12 cellular contexts compared by ENCODE assay signal in the genomic region with DNA sequence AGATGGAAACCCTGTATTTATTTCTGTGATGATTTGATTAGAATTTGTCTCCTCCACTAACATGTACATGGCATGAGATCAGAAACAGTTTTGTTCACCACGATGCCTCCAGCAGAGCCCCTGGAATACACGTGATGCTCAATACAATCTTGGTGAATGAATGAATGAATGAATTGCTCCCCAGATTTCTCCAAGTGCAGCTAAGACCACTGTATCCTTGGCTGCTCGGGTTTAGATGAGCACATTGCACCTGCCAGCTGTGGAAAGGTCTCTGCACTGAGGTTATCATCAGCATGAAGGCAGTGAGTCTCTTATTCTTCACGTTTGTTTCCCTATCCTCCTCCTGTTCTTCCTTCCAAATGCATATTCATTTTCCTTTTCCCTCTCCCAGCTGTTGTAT. TPM values are rescaled to one million over a fixed set of nuclear protein-coding genes. Genes with fewer than 3 reads are reported as not detected.
DNase-seq lines count a peak whose midpoint lies in the region; ATAC-seq, FAIRE-seq and TF ChIP-seq lines count a peak whose summit lies in the region.
"Had no signal": no experiment of that assay in that cellular context is flagged by ENCODE, and none has a peak within 500 bp of the region (broad histone marks: within the 10 kb centered on the region; RNA-seq: fewer than 3 reads in every experiment).

No MANE protein-coding gene starts in this region.

- H3K27ac ChIP-seq in endodermal cell (ENCODE audit: low read depth, low read length): no peak overlapping the region
- no peak overlapping the region for H3K27ac ChIP-seq in kidney (ENCODE audit: low read depth in 2 of 2, low read length in 2 of 2)
- H3K27ac ChIP-seq: vagina had no signal

- POLR2A ChIA-PET in T-cell (lab: Charles Lee): no interaction called here

- peak overlapping the region; percentile 98 for H3K27ac Mint-ChIP-seq in T-cell
- no peak overlapping the region for H3K27ac Mint-ChIP-seq in endodermal cell
- peak overlapping the region; percentile 93 to 99 for H3K27ac Mint-ChIP-seq in stimulated activated naive CD8-positive, alpha-beta T cell treated with anti-CD3 and anti-CD28 coated beads, Interleukin-15, amount 100 ng/mL, for 72 hours

- WGBS in endodermal cell (ENCODE audit: insufficient coverage in 1 of 2, insufficient read length in 1 of 2), 2 experiments: 67 to 73% methylated on average over 3 to 4 of the region's 4 CpGs

- peak overlapping the region; percentile 82 to 86 (median 83) for H3K4me3 Mint-ChIP-seq in T-cell
- H3K4me3 Mint-ChIP-seq in endodermal cell: no peak overlapping the region
- H3K4me3 Mint-ChIP-seq in stimulated activated naive CD8-positive, alpha-beta T cell treated with anti-CD3 and anti-CD28 coated beads, Interleukin-15, amount 100 ng/mL, for 72 hours: peak overlapping the region; percentile 77 to 88

- H3K9ac ChIP-seq in endodermal cell (ENCODE audit: extremely low read depth, low read length, poor library complexity, severe bottlenecking): no peak overlapping the region
- H3K9ac ChIP-seq in kidney (ENCODE audit: low read length in 2 of 2): no peak overlapping the region

- no peaks in the 10 kb centered on the region for H3K9me3 ChIP-seq in endodermal cell (ENCODE audit: control insufficient read depth, low read length)
- no peaks in the 10 kb centered on the region for H3K9me3 ChIP-seq in kidney (ENCODE audit: control insufficient read depth in 1 of 2, low read length in 2 of 2)
- H3K9me3 ChIP-seq: vagina had no signal

- H3K27me3 Mint-ChIP-seq in T-cell (no peaks in the 10 kb centered on the region), endodermal cell (ENCODE audit: insufficient read depth) (peaks cover 43% of the 10 kb centered on the region)
- no peaks in the 10 kb centered on the region for H3K27me3 Mint-ChIP-seq in stimulated activated naive CD8-positive, alpha-beta T cell treated with anti-CD3 and anti-CD28 coated beads, Interleukin-15, amount 100 ng/mL, for 72 hours

- CTCF ChIA-PET in T-cell (lab: Charles Lee): no interaction called here

- H3K9me3 Mint-ChIP-seq in T-cell (no peaks in the 10 kb centered on the region), endodermal cell (no peaks in the 10 kb centered on the region)
- peaks cover 0 to 3% of the 10 kb centered on the region in 2 donors for H3K9me3 Mint-ChIP-seq in stimulated activated naive CD8-positive, alpha-beta T cell treated with anti-CD3 and anti-CD28 coated beads, Interleukin-15, amount 100 ng/mL, for 72 hours

- H3K4me1 ChIP-seq in endodermal cell (ENCODE audit: control insufficient read depth, insufficient read depth, low read length): peaks cover 5% of the 10 kb centered on the region
- peaks cover 0 to 3% of the 10 kb centered on the region in 2 donors for H3K4me1 ChIP-seq in kidney (ENCODE audit: control insufficient read depth in 1 of 2, insufficient read depth in 1 of 2, low read depth in 1 of 2, low read length in 2 of 2)
- H3K4me1 ChIP-seq: vagina had no signal

- TF ChIP-seq CTCF in endodermal cell (conservative IDR thresholded peaks at IDR 0.05) (no peak), kidney (IDR thresholded peaks at IDR 0.05; ENCODE audit: borderline replicate concordance, extremely low read depth, insufficient read depth) (no peak)

- H3K27me3 ChIP-seq in endodermal cell (ENCODE audit: control insufficient read depth, insufficient read depth, low read length, poor library complexity, severe bottlenecking): peaks cover 4% of the 10 kb centered on the region
- H3K27me3 ChIP-seq: vagina had no signal

- ATAC-seq in T-cell (replicated peaks in 1 of 4) (peak; percentile 20 to 35 (median 32)), HG03378 (IDR thresholded peaks at IDR 0.05; ENCODE audit: unreplicated experiment) (no peak)
- ATAC-seq in stimulated activated naive CD8-positive, alpha-beta T cell treated with anti-CD3 and anti-CD28 coated beads, Interleukin-15, amount 100 ng/mL, for 72 hours: no peak
- ATAC-seq: left lobe of liver had no signal

- intact Hi-C loops in kidney (cut with DNase I): no loop called here

- DNase-seq in activated effector memory CD4-positive, alpha-beta T cell treated with anti-CD3 and anti-CD28 coated beads, Interleukin-2, amount 50 U/mL, for 16 hours: peak; percentile 37
- no peak for DNase-seq in activated effector memory CD4-positive, alpha-beta T cell treated with Interleukin-2 at 50 U/mL for 16 hours
- DNase-seq in T-cell: no peak
- DNase-seq in endodermal cell: peak; percentile 5
- DNase-seq in stimulated activated naive CD8-positive, alpha-beta T cell treated with anti-CD3 and anti-CD28 coated beads, Interleukin-15, amount 100 ng/mL, for 72 hours: no peak
- DNase-seq in kidney: no peak
- no peak for DNase-seq in HuH-7 (ENCODE audit: low spot score)
- DNase-seq: NCI-H69, nucleus accumbens had no signal

- H3K36me3 Mint-ChIP-seq in T-cell (peaks cover 13% of the 10 kb centered on the region), endodermal cell (ENCODE audit: low read depth) (no peaks in the 10 kb centered on the region)

- no peaks in the 10 kb centered on the region for H3K36me3 ChIP-seq in endodermal cell (ENCODE audit: control insufficient read depth, insufficient read depth, low read length)
- H3K36me3 ChIP-seq in kidney (ENCODE audit: control insufficient read depth in 1 of 2, insufficient read depth in 2 of 2, low read length in 2 of 2): no peaks in the 10 kb centered on the region
- H3K36me3 ChIP-seq: vagina had no signal

- H3K4me1 Mint-ChIP-seq in T-cell (peaks cover 51 to 73% (median 64%) of the 10 kb centered on the region in 3 donors), endodermal cell (peaks cover 8% of the 10 kb centered on the region)
- peaks cover 74% of the 10 kb centered on the region for H3K4me1 Mint-ChIP-seq in stimulated activated naive CD8-positive, alpha-beta T cell treated with anti-CD3 and anti-CD28 coated beads, Interleukin-15, amount 100 ng/mL, for 72 hours

- FAIRE-seq in kidney (lab: Jason Lieb, UNC): no peak

- H3K4me3 ChIP-seq in endodermal cell (ENCODE audit: low read length): no peak overlapping the region
- H3K4me3 ChIP-seq in kidney (ENCODE audit: low read length in 2 of 2): no peak overlapping the region
- H3K4me3 ChIP-seq: vagina had no signal

RNA-seq across cellular contexts. Expression of a gene that starts 17.9 kb away (rescaled TPM):
- total RNA-seq in T-cell: 10 to 100 TPM in 3 of 5 donors, 1 to 10 TPM in 2; 8.0 to 13.8 (median 11.2) TPM
- not detected for total RNA-seq in endodermal cell
- 0.11 TPM for polyA plus RNA-seq in endodermal cell (2013, experiment 1 of 2)
- 0.12 TPM for polyA plus RNA-seq in endodermal cell (2013, experiment 2 of 2)
- total RNA-seq in kidney: 3.0 TPM
- 0.22 TPM for polyA plus RNA-seq in kidney (ENCODE audit: insufficient read depth, low read depth, low replicate concordance)

RNA-seq across cellular contexts. Expression of a gene that starts 37.5 kb away (rescaled TPM):
- total RNA-seq in T-cell (10 to 100 TPM; 17.3 to 47.7 (median 41.9) TPM), endodermal cell (10 to 100 TPM; 47.9 to 50.1 TPM), kidney (30.7 TPM)
- polyA plus RNA-seq in endodermal cell (2013, experiment 1 of 2): 45.1 TPM
- polyA plus RNA-seq in endodermal cell (2013, experiment 2 of 2): 39.7 TPM
- 16.2 TPM for polyA plus RNA-seq in kidney (ENCODE audit: insufficient read depth, low read depth, low replicate concordance)

RNA-seq across cellular contexts. Expression of a gene that starts 37.9 kb away (rescaled TPM):
- total RNA-seq in T-cell: 1 to 10 TPM; 1.3 to 2.3 (median 2.0) TPM
- 10 to 100 TPM; 56.3 to 85.9 TPM for total RNA-seq in endodermal cell
- 64.2 TPM for polyA plus RNA-seq in endodermal cell (2013, experiment 1 of 2)
- polyA plus RNA-seq in endodermal cell (2013, experiment 2 of 2): 75.5 TPM
- 2.7 TPM for total RNA-seq in kidney
- 3.3 TPM for polyA plus RNA-seq in kidney (ENCODE audit: insufficient read depth, low read depth, low replicate concordance)

RNA-seq across cellular contexts. Expression of a gene that starts 38.5 kb away (rescaled TPM):
- total RNA-seq in T-cell (10 to 100 TPM; 55.8 to 69.7 (median 64.8) TPM), endodermal cell (10 to 100 TPM; 63.0 to 65.1 TPM), kidney (75.1 TPM)
- polyA plus RNA-seq in endodermal cell (2013, experiment 1 of 2): 64.4 TPM
- 63.0 TPM for polyA plus RNA-seq in endodermal cell (2013, experiment 2 of 2)
- polyA plus RNA-seq in kidney (ENCODE audit: insufficient read depth, low read depth, low replicate concordance): 112 TPM

Comparison
In these comparisons a context has a peak if more than half of its experiments do, and no peak if none do; other contexts are left out.
1. DNase-seq: peak in activated effector memory CD4-positive, alpha-beta T cell treated with anti-CD3 and anti-CD28 coated beads, Interleukin-2, amount 50 U/mL, for 16 hours (single experiment) and endodermal cell (single experiment); none in activated effector memory CD4-positive, alpha-beta T cell treated with Interleukin-2 at 50 U/mL for 16 hours (single experiment), T-cell (0 of 34), stimulated activated naive CD8-positive, alpha-beta T cell treated with anti-CD3 and anti-CD28 coated beads, Interleukin-15, amount 100 ng/mL, for 72 hours (0 of 2), kidney (single experiment) and HuH-7 (single experiment).
2. ATAC-seq: peak in T-cell (4 of 4); none in stimulated activated naive CD8-positive, alpha-beta T cell treated with anti-CD3 and anti-CD28 coated beads, Interleukin-15, amount 100 ng/mL, for 72 hours (single experiment) and HG03378 (single experiment).
3. RNA of a gene that starts 37.9 kb away (total RNA-seq): 56.3 to 85.9 TPM in endodermal cell; 2.7 TPM in kidney (single experiment) and 1.3 to 2.3 TPM in T-cell; every median in the first group is over 10 times any median in the second.